ENCODE assay signal across 8 cellular contexts in genomic region chr2:149166958-149167810, GRCh38.
DNase-seq lines count a peak whose midpoint lies in the region; ATAC-seq, FAIRE-seq and TF ChIP-seq lines count a peak whose summit lies in the region.

No MANE protein-coding gene starts in this region.

- H3K9me3 Mint-ChIP-seq in immature natural killer cell: peaks cover 0 to 8% (median 2%) of the 10 kb centered on the region in 6 donors

- H3K4me3 Mint-ChIP-seq in immature natural killer cell: no peak overlapping the region

- H3K27me3 Mint-ChIP-seq in immature natural killer cell (ENCODE audit: low read depth in 3 of 3): peaks cover 0 to 3% (median 2%) of the 10 kb centered on the region in 3 donors

- FAIRE-seq in H54 (lab: Jason Lieb, UNC): no peak

- DNase-seq in AML-193 (lab: John Stamatoyannopoulos, UW) (peak; percentile 65 to 81), NCI-H226 (peak; percentile 55), RPMI8226 (no peak), immature natural killer cell (no peak), hippocampal formation (lab: John Stamatoyannopoulos, UW) (no peak), H54 (ENCODE audit: insufficient read length, low spot score) (no peak)
- peak; percentile 51 for DNase-seq in central memory CD4-positive, alpha-beta T cell

- H3K4me1 Mint-ChIP-seq in immature natural killer cell: no peaks in the 10 kb centered on the region

- TF ChIP-seq POLR2A in H54 (IDR thresholded peaks at IDR 0.05; ENCODE audit: low read depth, low read length): no peak

- ATAC-seq in GM21529 (IDR thresholded peaks at IDR 0.05; ENCODE audit: unreplicated experiment): peak; percentile 84

- H3K36me3 Mint-ChIP-seq in immature natural killer cell: no peaks in the 10 kb centered on the region

- H3K27ac Mint-ChIP-seq in immature natural killer cell: no peak overlapping the region

Comparison
In these comparisons a context has a peak if more than half of its experiments do, and no peak if none do; other contexts are left out.
1. DNase-seq: peak in AML-193 (2 of 2), NCI-H226 (single experiment) and central memory CD4-positive, alpha-beta T cell (single experiment); none in RPMI8226 (single experiment), immature natural killer cell (0 of 3), hippocampal formation (0 of 2) and H54 (single experiment).